Comparison of ENCODE assay signal across 11 cellular contexts in genomic region chr11:63851354-63851753, GRCh38. TPM values are rescaled to one million over a fixed set of nuclear protein-coding genes. Genes with fewer than 3 reads are reported as not detected.
DNase-seq lines count a peak whose midpoint lies in the region; ATAC-seq and TF ChIP-seq lines count a peak whose summit lies in the region.
"Had no signal": no experiment of that assay in that cellular context is flagged by ENCODE, and none has a peak within 500 bp of the region (broad histone marks: within the 10 kb centered on the region; RNA-seq: fewer than 3 reads in every experiment).

No MANE protein-coding gene starts in this region.

- CTCF ChIA-PET in PC-9 (lab: Charles Lee): no interaction called here

- H3K4me1 ChIP-seq in DND-41 (ENCODE audit: insufficient read depth, low read length) (peaks cover 20% of the 10 kb centered on the region), PC-9 (replicated peaks; ENCODE audit: insufficient read depth) (peaks cover 24% of the 10 kb centered on the region), prostate gland (replicated peaks) (peaks cover 18% of the 10 kb centered on the region), left ventricle myocardium inferior (peaks cover 41% of the 10 kb centered on the region)
- peaks cover 23% of the 10 kb centered on the region for H3K4me1 ChIP-seq in effector memory CD4-positive, alpha-beta T cell (ENCODE audit: control insufficient read depth, insufficient read depth, low read length, poor library complexity, severe bottlenecking)

- H3K27me3 ChIP-seq in DND-41 (ENCODE audit: insufficient read depth, low read length, poor library complexity) (no peaks in the 10 kb centered on the region), PC-9 (ENCODE audit: insufficient read depth, low read depth) (no peaks in the 10 kb centered on the region), prostate gland (replicated peaks; ENCODE audit: insufficient read depth) (no peaks in the 10 kb centered on the region), H7 (ENCODE audit: control insufficient read depth, insufficient read depth, low read length) (no peaks in the 10 kb centered on the region), left ventricle myocardium inferior (ENCODE audit: low read depth) (no peaks in the 10 kb centered on the region)
- no peaks in the 10 kb centered on the region for H3K27me3 ChIP-seq in effector memory CD4-positive, alpha-beta T cell (replicated peaks; ENCODE audit: control insufficient read depth, insufficient read depth, low read length, poor library complexity, severe bottlenecking)

- H3K36me3 ChIP-seq in DND-41 (ENCODE audit: insufficient read depth, low read length) (peaks cover 37% of the 10 kb centered on the region), PC-9 (ENCODE audit: low read depth) (peaks cover 21% of the 10 kb centered on the region), prostate gland (no peaks in the 10 kb centered on the region), H7 (replicated peaks; ENCODE audit: control insufficient read depth, insufficient read depth, low read length) (no peaks in the 10 kb centered on the region; the same call in 1 of the 2 replicates), left ventricle myocardium inferior (peaks cover 14% of the 10 kb centered on the region)
- H3K36me3 ChIP-seq in effector memory CD4-positive, alpha-beta T cell (ENCODE audit: control insufficient read depth, insufficient read depth, low read length): peaks cover 3% of the 10 kb centered on the region

- no peak overlapping the region for H2AFZ ChIP-seq in DND-41 (ENCODE audit: low read depth, low read length)
- H2AFZ ChIP-seq in PC-9: no peak overlapping the region

- 43% methylated on average over 2 of the region's 2 CpGs for WGBS in prostate gland

- no peak for TF ChIP-seq POLR2A in prostate gland (IDR thresholded peaks at IDR 0.05)

- intact Hi-C loops in PC-9 (cut with micrococcal nuclease; ENCODE audit: unreplicated experiment): no loop called here
- intact Hi-C loops in prostate gland (cut with DNase I): no loop called here
- intact Hi-C loops in left ventricle myocardium inferior (cut with micrococcal nuclease): no loop called here

- H3K9me2 ChIP-seq in PC-9 (ENCODE audit: insufficient read depth): no peaks in the 10 kb centered on the region

- H3K27ac ChIP-seq in DND-41 (ENCODE audit: low read length) (peak overlapping the region; percentile 23), PC-9 (peak overlapping the region; percentile 12; the same call in 1 of the 2 replicates), prostate gland (peak overlapping the region; percentile 43 to 58), left ventricle myocardium inferior (replicated peaks) (no peak overlapping the region)
- H3K27ac ChIP-seq in effector memory CD4-positive, alpha-beta T cell (ENCODE audit: insufficient read depth, low read length, poor library complexity, severe bottlenecking): peak overlapping the region; percentile 52

- no TSS peak for BruUV-seq in PC-9 (replicated peaks; lab: Mats Ljungman, UMichigan)

- 0 out of 2 replicates have a peak overlapping the region, but pooled peaks have one; percentile 10 for H3K9ac ChIP-seq in DND-41 (ENCODE audit: low read depth, low read length)

- POLR2A ChIA-PET in PC-9 (lab: Charles Lee; ENCODE audit: unreplicated experiment): no interaction called here

- peak overlapping the region; percentile 10; the same call in 1 of the 2 replicates for H3K4me2 ChIP-seq in DND-41 (ENCODE audit: insufficient read depth, low read length)
- H3K4me2 ChIP-seq in PC-9: no peak overlapping the region

- no peak overlapping the region for H3K4me3 ChIP-seq in DND-41 (ENCODE audit: low read depth in 1 of 2, low read length in 2 of 2)
- no peak overlapping the region for H3K4me3 ChIP-seq in PC-9
- peak overlapping the region; percentile 11 for H3K4me3 ChIP-seq in effector memory CD4-positive, alpha-beta T cell (ENCODE audit: insufficient read depth, low read depth, low read length, poor library complexity, severe bottlenecking)
- no peak overlapping the region for H3K4me3 ChIP-seq in prostate gland
- no peak overlapping the region for H3K4me3 ChIP-seq in H7 (ENCODE audit: insufficient read depth, low read depth, low read length)
- no peak overlapping the region for H3K4me3 ChIP-seq in left ventricle myocardium inferior

- H3K9me3 ChIP-seq in DND-41 (ENCODE audit: insufficient read depth, low read length, severe bottlenecking) (no peaks in the 10 kb centered on the region), PC-9 (ENCODE audit: insufficient read depth, low read depth) (no peaks in the 10 kb centered on the region), prostate gland (no peaks in the 10 kb centered on the region), left ventricle myocardium inferior (replicated peaks) (no peaks in the 10 kb centered on the region)
- no peaks in the 10 kb centered on the region for H3K9me3 ChIP-seq in effector memory CD4-positive, alpha-beta T cell (ENCODE audit: control insufficient read depth, low read length)

- peaks cover 18% of the 10 kb centered on the region for H3F3A ChIP-seq in PC-9 (ENCODE audit: insufficient read depth, low read depth)

- no peak for TF ChIP-seq CTCF in DND-41 (IDR thresholded peaks at IDR 0.05; ENCODE audit: borderline replicate concordance, extremely low read depth, low read length, poor library complexity, severe bottlenecking)
- TF ChIP-seq CTCF in PC-9 (conservative IDR thresholded peaks at IDR 0.05): no peak
- TF ChIP-seq CTCF in prostate gland (IDR thresholded peaks at IDR 0.05): no peak
- no peak for TF ChIP-seq CTCF in left ventricle myocardium inferior (IDR thresholded peaks at IDR 0.05; ENCODE audit: borderline replicate concordance)

- DNase-seq in DND-41 (no peak), PC-9 (no peak), prostate gland (ENCODE audit: low spot score) (no peak), H7 (no peak), ureter (ENCODE audit: low spot score) (no peak), left ventricle myocardium inferior (no peak)
- DNase-seq in effector memory CD4-positive, alpha-beta T cell: no peak
- DNase-seq in effector CD4-positive, alpha-beta T cell: no peak
- DNase-seq: DMS 273 treated with DMSO at 0.1 percent for 48 hours; NCI-H187 treated with DMSO at 0.1 percent for 48 hours; stimulated activated CD4-positive, alpha-beta T cell treated with anti-CD3 and anti-CD28 coated beads, Interleukin-1b, Interleukin-23, amount 100 ng/mL, for 48 hours had no signal

- ATAC-seq in DND-41 (ENCODE audit: insufficient read depth, low read depth): peak; percentile 78

- peaks cover 93% of the 10 kb centered on the region for H3K79me2 ChIP-seq in DND-41 (ENCODE audit: insufficient read depth, low read length)
- peaks cover 93% of the 10 kb centered on the region for H3K79me2 ChIP-seq in PC-9 (ENCODE audit: low read depth)

- H4K20me1 ChIP-seq in DND-41 (ENCODE audit: insufficient read depth, low read length) (peaks cover 36% of the 10 kb centered on the region), PC-9 (ENCODE audit: insufficient read depth) (peaks cover 62% of the 10 kb centered on the region)

RNA-seq across cellular contexts. Expression of gene MARK2, which starts 12.4 kb away (rescaled TPM):
- 53.8 and 65.0 TPM in 2 replicates for total RNA-seq in PC-9 (2021)
- 10 to 100 TPM; 65.4 to 67.2 TPM for total RNA-seq in prostate gland
- 26.5 and 30.2 TPM in 2 replicates for total RNA-seq in H7 (2014; rRNA removed; shearing (Covaris generic))
- 61.5 TPM for total RNA-seq in ureter
- total RNA-seq in left ventricle myocardium inferior: 36.6 TPM

RNA-seq across cellular contexts. Expression of gene SPINDOC, which starts 38.1 kb away (rescaled TPM):
- total RNA-seq in PC-9 (2021) (46.8 and 49.7 TPM in 2 replicates), prostate gland (10 to 100 TPM; 17.8 to 36.2 TPM), ureter (13.0 TPM), left ventricle myocardium inferior (14.0 TPM)
- total RNA-seq in H7 (2014; rRNA removed; shearing (Covaris generic)): 106 and 107 TPM in 2 replicates
